21 cellular contexts compared by ENCODE assay signal in genomic region chr18:28036481-28036880, GRCh38.
DNase-seq lines count a peak whose midpoint lies in the region; ATAC-seq and TF ChIP-seq lines count a peak whose summit lies in the region.
"Had no signal": no experiment of that assay in that cellular context is flagged by ENCODE, and none has a peak within 500 bp of the region (broad histone marks: within the 10 kb centered on the region; RNA-seq: fewer than 3 reads in every experiment).

No MANE protein-coding gene starts in this region.

- H4K20me1 ChIP-seq in GM23338 (replicated peaks; ENCODE audit: insufficient read depth) (no peaks in the 10 kb centered on the region), osteoblast (ENCODE audit: insufficient read depth, low read length) (no peaks in the 10 kb centered on the region)
- H4K20me1 ChIP-seq: BLaER1 had no signal

- DNase-seq in GM23338 (ENCODE audit: low spot score): no peak
- DNase-seq in astrocyte of the hippocampus (ENCODE audit: low read depth, low spot score): peak; percentile 74
- DNase-seq in left kidney (ENCODE audit: low read depth, low spot score): peak; percentile 12
- no peak for DNase-seq in osteoblast (ENCODE audit: insufficient read length, low spot score, missing footprints)
- DNase-seq in GOT3 (lab: John Stamatoyannopoulos, UW): no peak
- DNase-seq in SK-N-DZ (ENCODE audit: low spot score): no peak
- DNase-seq: activated CD8-positive, alpha-beta T cell treated with anti-CD3 and anti-CD28 coated beads, Interleukin-2, amount 10 ng/mL, durations not matched to agents 7 days and 5 days; activated naive CD4-positive, alpha-beta T cell treated with Interleukin-2 at 50 U/mL for 16 hours; activated T-cell treated with anti-CD3 and anti-CD28 coated beads, Interleukin-2, amount 50 U/mL, for 1 hour; Caco-2; H7; naive thymus-derived CD8-positive, alpha-beta T cell; NCI-H1417; NCI-H526; psoas muscle; substantia nigra; T1000 had no signal

- no peaks in the 10 kb centered on the region for H3K9me3 Mint-ChIP-seq in GM23338

- H3K79me2 ChIP-seq in GM23338 (replicated peaks; ENCODE audit: insufficient read depth) (no peaks in the 10 kb centered on the region), osteoblast (ENCODE audit: insufficient read depth, low read length) (peaks cover 78% of the 10 kb centered on the region)

- no peaks in the 10 kb centered on the region for H3F3A ChIP-seq in GM23338 (replicated peaks; ENCODE audit: low read depth)

- H3K4me2 ChIP-seq in GM23338 (peak overlapping the region; percentile 23; the same call in 1 of the 2 replicates), osteoblast (ENCODE audit: insufficient read depth, low read length) (peak overlapping the region; percentile 42)
- H3K4me2 ChIP-seq: BLaER1 had no signal

- no peaks in the 10 kb centered on the region for H3K9me3 ChIP-seq in osteoblast (ENCODE audit: low read depth, low read length)
- H3K9me3 ChIP-seq: BLaER1, Caco-2, psoas muscle had no signal

- no peaks in the 10 kb centered on the region for H3K27me3 Mint-ChIP-seq in GM23338 (ENCODE audit: insufficient read depth, low read depth, poor library complexity)
- H3K27me3 Mint-ChIP-seq: memory B cell; naive thymus-derived CD8-positive, alpha-beta T cell had no signal

- no peak overlapping the region for H3K4me3 Mint-ChIP-seq in GM23338
- H3K4me3 Mint-ChIP-seq: activated CD8-positive, alpha-beta T cell treated with anti-CD3 and anti-CD28 coated beads, Interleukin-2, amount 10 ng/mL, durations not matched to agents 7 days and 5 days; memory B cell; naive thymus-derived CD8-positive, alpha-beta T cell had no signal

- H3K27ac ChIP-seq in GM23338 (ENCODE audit: low read depth) (0 out of 2 replicates have a peak overlapping the region, but pooled peaks have one; percentile 20), osteoblast (ENCODE audit: low read depth, low read length) (no peak overlapping the region)
- H3K27ac ChIP-seq: BLaER1, psoas muscle had no signal

- H3K36me3 Mint-ChIP-seq in GM23338 (ENCODE audit: low read depth): no peaks in the 10 kb centered on the region
- H3K36me3 Mint-ChIP-seq: memory B cell; naive thymus-derived CD8-positive, alpha-beta T cell had no signal

- H3K27me3 ChIP-seq in GM23338 (ENCODE audit: insufficient read depth): no peaks in the 10 kb centered on the region
- H3K27me3 ChIP-seq in osteoblast (ENCODE audit: insufficient read depth, low read length): no peaks in the 10 kb centered on the region
- H3K27me3 ChIP-seq: BLaER1 had no signal

- peaks cover 32% of the 10 kb centered on the region for H3K4me1 Mint-ChIP-seq in GM23338
- H3K4me1 Mint-ChIP-seq: memory B cell; naive thymus-derived CD8-positive, alpha-beta T cell had no signal

- H3K36me3 ChIP-seq in GM23338 (ENCODE audit: insufficient read depth) (no peaks in the 10 kb centered on the region), osteoblast (ENCODE audit: insufficient read depth, low read length) (no peaks in the 10 kb centered on the region)
- H3K36me3 ChIP-seq: BLaER1 had no signal

- H3K9me2 ChIP-seq in GM23338 (ENCODE audit: insufficient read depth): no peaks in the 10 kb centered on the region

- no peak overlapping the region for H3K27ac Mint-ChIP-seq in GM23338
- H3K27ac Mint-ChIP-seq: activated CD8-positive, alpha-beta T cell treated with anti-CD3 and anti-CD28 coated beads, Interleukin-2, amount 10 ng/mL, durations not matched to agents 7 days and 5 days; memory B cell; naive thymus-derived CD8-positive, alpha-beta T cell had no signal

- H3K4me1 ChIP-seq in GM23338 (ENCODE audit: insufficient read depth): peaks cover 37% of the 10 kb centered on the region
- H3K4me1 ChIP-seq in osteoblast (ENCODE audit: insufficient read depth, low read length): peaks cover 24% of the 10 kb centered on the region
- H3K4me1 ChIP-seq: BLaER1, Caco-2, psoas muscle had no signal

- no peak for TF ChIP-seq CTCF in GM23338 (conservative IDR thresholded peaks at IDR 0.05; ENCODE audit: low read depth in 2 of 2)
- no peak for TF ChIP-seq CTCF in osteoblast (IDR thresholded peaks at IDR 0.05; ENCODE audit: extremely low read depth, low read depth, low read length)

- H3K4me3 ChIP-seq in GM23338: no peak overlapping the region
- no peak overlapping the region for H3K4me3 ChIP-seq in osteoblast (ENCODE audit: insufficient read depth, low read length)
- H3K4me3 ChIP-seq: BLaER1, psoas muscle had no signal

- no peak for ATAC-seq in GM23338
- no peak for ATAC-seq in HG02973 (IDR thresholded peaks at IDR 0.05; ENCODE audit: unreplicated experiment)
- ATAC-seq in HG03175 (IDR thresholded peaks at IDR 0.05; ENCODE audit: unreplicated experiment): no peak
- ATAC-seq: activated CD8-positive, alpha-beta T cell treated with anti-CD3 and anti-CD28 coated beads, Interleukin-2, amount 10 ng/mL, durations not matched to agents 7 days and 5 days; naive thymus-derived CD8-positive, alpha-beta T cell; psoas muscle had no signal

- no peak overlapping the region for H2AFZ ChIP-seq in GM23338
- no peak overlapping the region for H2AFZ ChIP-seq in osteoblast (ENCODE audit: low read length)

TF ChIP-seq in GM23338, 12 proteins besides CTCF, POLR2A, EP300 and RAD21 (continues in another document):
- TF ChIP-seq STAT1 (IDR thresholded peaks at IDR 0.05; ENCODE audit: unreplicated experiment) (no peak), ZNF331 (CRISPR knock-in tag; IDR thresholded peaks at IDR 0.05; ENCODE audit: low read depth) (no peak), NANOG (IDR thresholded peaks at IDR 0.05; ENCODE audit: borderline replicate concordance) (no peak), ZNF462 (CRISPR knock-in tag; IDR thresholded peaks at IDR 0.05) (no peak), CREB1 (CRISPR knock-in tag; IDR thresholded peaks at IDR 0.05; ENCODE audit: low read depth) (no peak), ETS1 (IDR thresholded peaks at IDR 0.05) (no peak), JUNB (IDR thresholded peaks at IDR 0.05; ENCODE audit: unreplicated experiment) (no peak)

Comparison
In these comparisons a context has a peak if more than half of its experiments do, and no peak if none do; other contexts are left out.
1. DNase-seq: peak in astrocyte of the hippocampus (single experiment) and left kidney (single experiment); none in GM23338 (single experiment), osteoblast (single experiment), GOT3 (single experiment) and SK-N-DZ (single experiment).